Comparison of ENCODE assay signal across 11 cellular contexts in genomic region chr22:50471962-50472361, GRCh38. TPM values are rescaled to one million over a fixed set of nuclear protein-coding genes. Genes with fewer than 3 reads are reported as not detected.
DNase-seq lines count a peak whose midpoint lies in the region; ATAC-seq and TF ChIP-seq lines count a peak whose summit lies in the region.
"Had no signal": no experiment of that assay in that cellular context is flagged by ENCODE, and none has a peak within 500 bp of the region (broad histone marks: within the 10 kb centered on the region; RNA-seq: fewer than 3 reads in every experiment).

No MANE protein-coding gene starts in this region.

- H3K4me2 ChIP-seq in DND-41 (ENCODE audit: insufficient read depth, low read length) (peak overlapping the region; percentile 99), OCI-LY7 (ENCODE audit: low read length) (peak overlapping the region; percentile 99), neuronal stem cell (ENCODE audit: insufficient read depth, low read length, poor library complexity, severe bottlenecking) (no peak overlapping the region)

- H3K18ac ChIP-seq in neuronal stem cell (ENCODE audit: low read length) = no peak overlapping the region

- H3K23ac ChIP-seq in neuronal stem cell (ENCODE audit: low read depth, low read length, poor library complexity) = no peak overlapping the region

- no CpG with 5 or more reads among the region's 5 CpGs for WGBS in neuronal stem cell (ENCODE audit: extremely low coverage in 2 of 2, insufficient read length in 2 of 2, insufficient replicate concordance in 1 of 2), 2 donors

- H3K27me3 ChIP-seq in DND-41 (ENCODE audit: insufficient read depth, low read length, poor library complexity) (no peaks in the 10 kb centered on the region), neuronal stem cell (ENCODE audit: control insufficient read depth in 3 of 3, insufficient read depth in 3 of 3, low read depth in 1 of 3, low read length in 3 of 3) (no peaks in the 10 kb centered on the region), left lung (no peaks in the 10 kb centered on the region)
- H3K27me3 ChIP-seq: stomach had no signal

- H3K79me1 ChIP-seq in neuronal stem cell (ENCODE audit: low read depth, low read length) = peaks cover 62% of the 10 kb centered on the region

- H3K4me1 ChIP-seq in DND-41 (ENCODE audit: insufficient read depth, low read length) (peaks cover 77% of the 10 kb centered on the region), OCI-LY7 (ENCODE audit: insufficient read depth, low read length, poor library complexity, severe bottlenecking) (peaks cover 72% of the 10 kb centered on the region), neuronal stem cell (ENCODE audit: control insufficient read depth in 2 of 2, insufficient read depth in 1 of 2, low read depth in 1 of 2, low read length in 2 of 2) (peaks cover 10 to 15% of the 10 kb centered on the region in 2 donors), left lung (peaks cover 37 to 61% of the 10 kb centered on the region in 2 donors)

- H4K8ac ChIP-seq in neuronal stem cell (ENCODE audit: low read depth, low read length) = no peak overlapping the region

- peak overlapping the region in 1 of 2 experiments; percentile 96; a peak in 2 of 4 replicates for H3K4me3 ChIP-seq in DND-41 (ENCODE audit: low read depth in 1 of 2, low read length in 2 of 2)
- H3K4me3 ChIP-seq in OCI-LY7 (ENCODE audit: low read depth, low read length, poor library complexity, severe bottlenecking) = peak overlapping the region; percentile 96
- peak overlapping the region in 1 of 2 donors; percentile 80 for H3K4me3 ChIP-seq in neuronal stem cell (ENCODE audit: low read length in 2 of 2)
- no peak overlapping the region for H3K4me3 ChIP-seq in left lung

- CTCF ChIA-PET in OCI-LY7 (lab: Charles Lee; ENCODE audit: unreplicated experiment) = no interaction called here

- TF ChIP-seq CTCF in DND-41 (IDR thresholded peaks at IDR 0.05; ENCODE audit: borderline replicate concordance, extremely low read depth, low read length, poor library complexity, severe bottlenecking) = no peak
- no peak for TF ChIP-seq CTCF in OCI-LY7 (conservative IDR thresholded peaks at IDR 0.05; ENCODE audit: low read length)
- no peak for TF ChIP-seq CTCF in left lung (IDR thresholded peaks at IDR 0.05)

- DNase-seq in DND-41 = no peak
- no peak for DNase-seq in OCI-LY7 (ENCODE audit: low spot score)
- DNase-seq in caudate nucleus (lab: John Stamatoyannopoulos, UW) = no peak
- no peak for DNase-seq in neuronal stem cell (ENCODE audit: low spot score)
- DNase-seq in left lung = no peak
- DNase-seq in NCI-H2081 (lab: John Stamatoyannopoulos, UW) = no peak
- DNase-seq: NCI-H1436; NCI-H524 treated with DMSO at 0.1 percent for 48 hours; stimulated activated CD4-positive, alpha-beta T cell treated with anti-CD3 and anti-CD28 coated beads, Interleukin-4, amount 100 ng/mL, for 24 hours; stomach had no signal

- peak overlapping the region; percentile 84 for H3K9ac ChIP-seq in DND-41 (ENCODE audit: low read depth, low read length)
- peak overlapping the region; percentile 67 for H3K9ac ChIP-seq in neuronal stem cell (ENCODE audit: low read depth, low read length, poor library complexity)

- H2BK120ac ChIP-seq in neuronal stem cell (ENCODE audit: low read depth, low read length) = no peak overlapping the region

- ATAC-seq in DND-41 (ENCODE audit: insufficient read depth, low read depth) (no peak), left lung (no peak), GM19452 (IDR thresholded peaks at IDR 0.05; ENCODE audit: unreplicated experiment) (no peak)

- H3K9me2 ChIP-seq in OCI-LY7 (ENCODE audit: insufficient read depth, low read length) = no peaks in the 10 kb centered on the region

- no peak overlapping the region for H2BK12ac ChIP-seq in neuronal stem cell (ENCODE audit: low read length)

- POLR2A ChIA-PET in OCI-LY7 (lab: Charles Lee) = interaction anchor here (0.6 to 0.7 kb wide), 2 partner anchors 20 to 43 kb away, joined by 4 to 10 read pairs; no protein-coding TSS in a partner anchor

- no peak overlapping the region for H3K4ac ChIP-seq in neuronal stem cell (ENCODE audit: low read length)

- H3K9me3 ChIP-seq in DND-41 (ENCODE audit: insufficient read depth, low read length, severe bottlenecking) (no peaks in the 10 kb centered on the region), OCI-LY7 (ENCODE audit: low read length) (no peaks in the 10 kb centered on the region), neuronal stem cell (replicated peaks in 1 of 2; ENCODE audit: control insufficient read depth in 2 of 2, insufficient read depth in 1 of 2, low read depth in 1 of 2, low read length in 2 of 2) (no peaks in the 10 kb centered on the region), left lung (no peaks in the 10 kb centered on the region)
- H3K9me3 ChIP-seq: stomach had no signal

- H2AFZ ChIP-seq in DND-41 (ENCODE audit: low read depth, low read length) (no peak overlapping the region), OCI-LY7 (ENCODE audit: low read length) (no peak overlapping the region), neuronal stem cell (ENCODE audit: low read length) (no peak overlapping the region)

- H4K20me1 ChIP-seq in DND-41 (ENCODE audit: insufficient read depth, low read length) (peaks cover 66% of the 10 kb centered on the region), OCI-LY7 (ENCODE audit: insufficient read depth, low read length) (peaks cover 6% of the 10 kb centered on the region; the same call in 1 of the 2 replicates)

- H3K14ac ChIP-seq in neuronal stem cell (ENCODE audit: low read length) = no peak overlapping the region

- no peak overlapping the region for H2BK5ac ChIP-seq in neuronal stem cell (ENCODE audit: low read length)

- no peak overlapping the region for H4K91ac ChIP-seq in neuronal stem cell (ENCODE audit: low read depth, low read length, poor library complexity)

- intact Hi-C loops in OCI-LY7 (cut with micrococcal nuclease; ENCODE audit: unreplicated experiment) (loop anchor here (2.0 to 10.0 kb wide), 3 partner anchors 157 to 280 kb away; partner anchors contain the start of genes ARSA and TUBGCP6), left lung (cut with DNase I) (no loop called here)

- H2BK15ac ChIP-seq in neuronal stem cell (ENCODE audit: low read length) = no peak overlapping the region

- peak overlapping the region; percentile 91 for H3K27ac ChIP-seq in DND-41 (ENCODE audit: low read length)
- peak overlapping the region; percentile 95 for H3K27ac ChIP-seq in OCI-LY7 (ENCODE audit: low read depth, low read length, poor library complexity, severe bottlenecking)
- peak overlapping the region; percentile 54 for H3K27ac ChIP-seq in caudate nucleus (ENCODE audit: low read depth, low read length)
- no peak overlapping the region for H3K27ac ChIP-seq in neuronal stem cell (replicated peaks; ENCODE audit: low read length)
- H3K27ac ChIP-seq in left lung = no peak overlapping the region

- BruUV-seq in OCI-LY7 (replicated peaks; lab: Mats Ljungman, UMichigan) = no TSS peak

- H3K79me2 ChIP-seq in DND-41 (ENCODE audit: insufficient read depth, low read length) = peaks cover 73% of the 10 kb centered on the region
- H3K79me2 ChIP-seq in OCI-LY7 (ENCODE audit: insufficient read depth, low read depth, low read length) = peaks cover 59% of the 10 kb centered on the region

- no peak overlapping the region for H2AK5ac ChIP-seq in neuronal stem cell (ENCODE audit: low read depth, low read length)

- peaks cover 48% of the 10 kb centered on the region for H3K36me3 ChIP-seq in DND-41 (ENCODE audit: insufficient read depth, low read length)
- peaks cover 33% of the 10 kb centered on the region for H3K36me3 ChIP-seq in OCI-LY7 (ENCODE audit: insufficient read depth, low read length)
- peaks cover 4 to 37% of the 10 kb centered on the region in 2 donors for H3K36me3 ChIP-seq in neuronal stem cell (replicated peaks in 1 of 2; ENCODE audit: control insufficient read depth in 2 of 2, insufficient read depth in 2 of 2, low read length in 2 of 2)
- peaks cover 0 to 13% of the 10 kb centered on the region in 2 donors for H3K36me3 ChIP-seq in left lung

RNA-seq across cellular contexts. Expression of gene SBF1, which starts 2.9 kb away (rescaled TPM):
- 134 and 177 TPM in 2 replicates for total RNA-seq in OCI-LY7 (2014; rRNA removed; shearing (Covaris generic))
- total RNA-seq in OCI-LY7 (2022) (160 and 181 TPM in 2 replicates), left lung (10 to 100 TPM; 57.1 to 69.9 TPM)
- polyA plus RNA-seq in neuronal stem cell (2013, experiment 1 of 2) = 39.3 TPM
- polyA plus RNA-seq in neuronal stem cell (2013, experiment 2 of 2) = 38.7 TPM

RNA-seq across cellular contexts. Expression of gene ADM2, which starts 9.4 kb away (rescaled TPM):
- total RNA-seq in OCI-LY7 (2014; rRNA removed; shearing (Covaris generic)) = 2.7 and 4.3 TPM in 2 replicates
- total RNA-seq in OCI-LY7 (2022) = 7.0 and 7.9 TPM in 2 replicates
- 2.4 TPM for polyA plus RNA-seq in neuronal stem cell (2013, experiment 1 of 2)
- polyA plus RNA-seq in neuronal stem cell (2013, experiment 2 of 2) = 2.2 TPM
- 1 to 10 TPM; 2.2 to 3.5 TPM for total RNA-seq in left lung

RNA-seq across cellular contexts. Expression of gene MIOX, which starts 14.7 kb away (rescaled TPM):
- total RNA-seq in OCI-LY7 (2014; rRNA removed; shearing (Covaris generic)) = not detected in 2 replicates
- total RNA-seq in OCI-LY7 (2022) (0.53 and 0.74 TPM in 2 replicates), left lung (not detected)
- 0.33 TPM for polyA plus RNA-seq in neuronal stem cell (2013, experiment 1 of 2)
- 0.26 TPM for polyA plus RNA-seq in neuronal stem cell (2013, experiment 2 of 2)
- total RNA-seq: stomach had no signal

RNA-seq across cellular contexts. Expression of gene LMF2, which starts 35.5 kb away (rescaled TPM):
- total RNA-seq in OCI-LY7 (2014; rRNA removed; shearing (Covaris generic)) = 37.8 and 50.7 TPM in 2 replicates
- total RNA-seq in OCI-LY7 (2022) = 49.2 and 49.8 TPM in 2 replicates
- polyA plus RNA-seq in neuronal stem cell (2013, experiment 1 of 2) = 29.8 TPM
- 30.2 TPM for polyA plus RNA-seq in neuronal stem cell (2013, experiment 2 of 2)
- 10 to 100 TPM; 73.1 to 76.4 TPM for total RNA-seq in left lung

RNA-seq across cellular contexts. Expression of gene NCAPH2, which starts 36.1 kb away (rescaled TPM):
- total RNA-seq in OCI-LY7 (2014; rRNA removed; shearing (Covaris generic)) = 129 and 151 TPM in 2 replicates
- total RNA-seq in OCI-LY7 (2022) (124 and 126 TPM in 2 replicates), left lung (10 to 100 TPM; 45.5 to 50.1 TPM)
- polyA plus RNA-seq in neuronal stem cell (2013, experiment 1 of 2) = 29.6 TPM
- 27.7 TPM for polyA plus RNA-seq in neuronal stem cell (2013, experiment 2 of 2)

Comparison
In these comparisons a context has a peak if more than half of its experiments do, and no peak if none do; other contexts are left out.
1. H3K27ac ChIP-seq: peak in DND-41 (single experiment), OCI-LY7 (single experiment) and caudate nucleus (single experiment); none in neuronal stem cell (single experiment) and left lung (0 of 2).